Comparison of ENCODE assay signal across 1 cellular context in the genomic region with DNA sequence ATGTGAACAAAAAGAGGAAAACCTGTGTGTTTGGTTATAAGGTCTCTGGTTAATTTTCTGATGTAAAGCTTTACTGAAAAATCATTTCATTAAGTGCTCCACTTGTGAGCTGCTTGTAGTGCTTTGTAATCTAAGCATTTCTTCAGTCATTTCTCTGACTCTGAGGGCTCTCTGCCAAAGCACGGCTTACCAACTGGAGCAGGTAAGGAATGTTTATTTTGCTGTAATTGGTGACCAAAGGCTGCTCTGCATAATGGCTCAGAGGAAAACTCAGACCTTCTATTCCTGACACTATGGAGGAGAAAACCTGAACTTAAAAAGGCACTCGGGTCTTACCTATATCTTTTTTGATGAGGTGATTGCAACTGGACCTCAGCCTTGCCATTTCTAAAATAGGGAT.
TF ChIP-seq lines count a peak whose summit lies in the region.

No MANE protein-coding gene starts in this region.

TF ChIP-seq in HepG2, 621 proteins besides CTCF, POLR2A, EP300 and RAD21 (continued from another document):
- TF ChIP-seq, protein P1, sequence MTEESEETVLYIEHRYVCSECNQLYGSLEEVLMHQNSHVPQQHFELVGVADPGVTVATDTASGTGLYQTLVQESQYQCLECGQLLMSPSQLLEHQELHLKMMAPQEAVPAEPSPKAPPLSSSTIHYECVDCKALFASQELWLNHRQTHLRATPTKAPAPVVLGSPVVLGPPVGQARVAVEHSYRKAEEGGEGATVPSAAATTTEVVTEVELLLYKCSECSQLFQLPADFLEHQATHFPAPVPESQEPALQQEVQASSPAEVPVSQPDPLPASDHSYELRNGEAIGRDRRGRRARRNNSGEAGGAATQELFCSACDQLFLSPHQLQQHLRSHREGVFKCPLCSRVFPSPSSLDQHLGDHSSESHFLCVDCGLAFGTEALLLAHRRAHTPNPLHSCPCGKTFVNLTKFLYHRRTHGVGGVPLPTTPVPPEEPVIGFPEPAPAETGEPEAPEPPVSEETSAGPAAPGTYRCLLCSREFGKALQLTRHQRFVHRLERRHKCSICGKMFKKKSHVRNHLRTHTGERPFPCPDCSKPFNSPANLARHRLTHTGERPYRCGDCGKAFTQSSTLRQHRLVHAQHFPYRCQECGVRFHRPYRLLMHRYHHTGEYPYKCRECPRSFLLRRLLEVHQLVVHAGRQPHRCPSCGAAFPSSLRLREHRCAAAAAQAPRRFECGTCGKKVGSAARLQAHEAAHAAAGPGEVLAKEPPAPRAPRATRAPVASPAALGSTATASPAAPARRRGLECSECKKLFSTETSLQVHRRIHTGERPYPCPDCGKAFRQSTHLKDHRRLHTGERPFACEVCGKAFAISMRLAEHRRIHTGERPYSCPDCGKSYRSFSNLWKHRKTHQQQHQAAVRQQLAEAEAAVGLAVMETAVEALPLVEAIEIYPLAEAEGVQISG (CRISPR knock-in tag; IDR thresholded peaks at IDR 0.05): no peak
- TF ChIP-seq ZNF607 (CRISPR knock-in tag; IDR thresholded peaks at IDR 0.05; ENCODE audit: borderline replicate concordance) (no peak), KDM5B (CRISPR knock-in tag; IDR thresholded peaks at IDR 0.05; ENCODE audit: borderline replicate concordance) (no peak), NR2F2 (IDR thresholded peaks at IDR 0.05; ENCODE audit: borderline replicate concordance, low read depth) (no peak)
- TF ChIP-seq, protein P2, sequence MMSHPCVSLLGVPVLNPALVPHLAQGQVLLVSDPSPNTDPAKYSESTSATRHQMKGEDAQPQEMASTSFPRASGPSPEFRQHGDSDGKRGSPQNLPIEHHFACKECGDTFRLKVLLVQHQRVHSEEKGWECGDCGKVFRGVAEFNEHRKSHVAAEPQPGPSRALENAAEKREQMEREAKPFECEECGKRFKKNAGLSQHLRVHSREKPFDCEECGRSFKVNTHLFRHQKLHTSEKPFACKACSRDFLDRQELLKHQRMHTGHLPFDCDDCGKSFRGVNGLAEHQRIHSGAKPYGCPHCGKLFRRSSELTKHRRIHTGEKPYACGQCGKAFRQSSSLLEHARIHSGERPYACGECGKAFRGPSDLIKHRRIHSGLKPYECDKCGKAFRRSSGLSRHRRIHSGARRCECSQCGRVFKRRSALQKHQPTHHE (CRISPR knock-in tag; IDR thresholded peaks at IDR 0.05; ENCODE audit: borderline replicate concordance): no peak
